8 cellular contexts compared by ENCODE assay signal in the genomic region with DNA sequence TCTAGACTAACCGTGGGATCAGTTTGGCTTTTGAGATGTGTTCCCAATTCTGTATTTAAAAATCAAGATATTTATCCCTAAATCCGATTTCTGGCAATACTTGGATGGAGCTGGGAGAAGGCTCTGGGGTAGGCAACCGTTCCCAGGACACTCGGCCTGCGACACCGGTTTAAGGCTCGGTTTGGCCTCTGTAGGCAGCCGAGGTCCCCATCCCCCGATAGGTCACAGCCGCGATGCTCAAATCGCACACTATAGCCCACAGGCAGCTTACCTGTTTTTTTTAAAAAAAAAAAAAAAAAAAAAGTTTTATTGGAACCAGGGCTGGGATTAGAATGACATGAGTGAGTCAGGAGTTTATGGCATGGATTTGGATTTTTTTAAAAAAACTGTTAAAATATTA. TPM values are rescaled to one million over a fixed set of nuclear protein-coding genes. Genes with fewer than 3 reads are reported as not detected.
DNase-seq lines count a peak whose midpoint lies in the region; ATAC-seq and TF ChIP-seq lines count a peak whose summit lies in the region.

No MANE protein-coding gene starts in this region.

- H3K79me2 ChIP-seq in ACC112 (ENCODE audit: control insufficient read depth, insufficient read depth, low read length, unreplicated experiment) (peaks cover 28% of the 10 kb centered on the region), mammary epithelial cell (ENCODE audit: insufficient read depth, low read length) (peaks cover 39% of the 10 kb centered on the region)

- in situ Hi-C loops in mammary epithelial cell (cut with MboI; ENCODE audit: low sequenced_read_pairs in 2 of 2): no loop called here

- H3K9ac ChIP-seq in HUES48 (ENCODE audit: low read depth, low read length) (peak overlapping the region; percentile 69), mammary epithelial cell (ENCODE audit: insufficient read depth, low read length) (no peak overlapping the region), mucosa of stomach (ENCODE audit: low read length) (peak overlapping the region; percentile 73)

- ATAC-seq in HG03378 (IDR thresholded peaks at IDR 0.05; ENCODE audit: unreplicated experiment) (no peak), GM18907 (IDR thresholded peaks at IDR 0.05; ENCODE audit: unreplicated experiment) (no peak)

- H3K27me3 ChIP-seq in ACC112 (ENCODE audit: insufficient read depth, low read length) (peaks cover 9% of the 10 kb centered on the region; the same call in 1 of the 2 replicates), HUES48 (ENCODE audit: control insufficient read depth, insufficient read depth, low read length) (no peaks in the 10 kb centered on the region; the same call in 1 of the 2 replicates), mammary epithelial cell (ENCODE audit: insufficient read depth, low read length) (no peaks in the 10 kb centered on the region), mucosa of stomach (ENCODE audit: control insufficient read depth, insufficient read depth, low read length) (no peaks in the 10 kb centered on the region)

- CTCF ChIA-PET in mammary epithelial cell (lab: Charles Lee; ENCODE audit: low non-redundant PET): interaction anchor here (0.6 to 1.4 kb wide), 2 partner anchors 131 to 228 kb away, joined by 4 to 6 read pairs; no protein-coding TSS in a partner anchor

- no peaks in the 10 kb centered on the region for H4K20me1 ChIP-seq in mammary epithelial cell (ENCODE audit: insufficient read depth, low read length)

- no peaks in the 10 kb centered on the region for H3K36me3 ChIP-seq in ACC112 (ENCODE audit: insufficient read depth, low read length)
- H3K36me3 ChIP-seq in HUES48 (ENCODE audit: control insufficient read depth, insufficient read depth, low read length): peaks cover 8% of the 10 kb centered on the region; the same call in 1 of the 2 replicates
- peaks cover 3% of the 10 kb centered on the region for H3K36me3 ChIP-seq in mammary epithelial cell (ENCODE audit: insufficient read depth, low read length)
- H3K36me3 ChIP-seq in mucosa of stomach (ENCODE audit: control insufficient read depth, insufficient read depth, low read length): no peaks in the 10 kb centered on the region

- H3K27ac ChIP-seq in ACC112 (ENCODE audit: low read depth, low read length) (no peak overlapping the region), HUES48 (ENCODE audit: low read depth, low read length) (peak overlapping the region; percentile 40), mammary epithelial cell (ENCODE audit: insufficient read depth, low read depth, low read length) (peak overlapping the region; percentile 24)

- DNase-seq in mammary epithelial cell: no peak
- DNase-seq in NCI-H82 treated with DMSO at 0.1 percent for 48 hours (lab: John Stamatoyannopoulos, UW; ENCODE audit: unreplicated experiment): no peak
- no peak for DNase-seq in NCI-H1436 (lab: John Stamatoyannopoulos, UW)

- peak overlapping the region; percentile 96 for H3K4me3 ChIP-seq in ACC112 (ENCODE audit: low read depth, low read length)
- H3K4me3 ChIP-seq in HUES48 (ENCODE audit: low read depth, low read length): peak overlapping the region; percentile 95
- peak overlapping the region; percentile 83 to 99 (median 93) for H3K4me3 ChIP-seq in mammary epithelial cell (replicated peaks in 1 of 3; ENCODE audit: insufficient read depth in 1 of 3, low read depth in 2 of 3, low read length in 3 of 3)
- peak overlapping the region; percentile 84 for H3K4me3 ChIP-seq in mucosa of stomach (ENCODE audit: low read length)

- H3K4me1 ChIP-seq in ACC112 (ENCODE audit: control insufficient read depth, insufficient read depth, low read length, unreplicated experiment) (peaks cover 7% of the 10 kb centered on the region), HUES48 (ENCODE audit: control insufficient read depth, insufficient read depth, low read length) (peaks cover 12% of the 10 kb centered on the region), mammary epithelial cell (ENCODE audit: insufficient read depth, low read length) (peaks cover 11% of the 10 kb centered on the region), mucosa of stomach (ENCODE audit: control insufficient read depth, insufficient read depth, low read length) (no peaks in the 10 kb centered on the region)

- dilution Hi-C loops in mammary epithelial cell (cut with HindIII; ENCODE audit: low sequenced_read_pairs): no loop called here

- TF ChIP-seq CTCF in mammary epithelial cell (conservative IDR thresholded peaks at IDR 0.05 in 1 of 2, IDR thresholded peaks at IDR 0.05 in 1 of 2; ENCODE audit: extremely low read depth in 1 of 2, insufficient read depth in 1 of 2, low read depth in 1 of 2, low read length in 2 of 2): no peak

- H2AFZ ChIP-seq in ACC112 (ENCODE audit: low read length, unreplicated experiment) (peak overlapping the region; percentile 88), mammary epithelial cell (ENCODE audit: low read depth, low read length) (peak overlapping the region; percentile 99)

- 3% methylated on average over 10 of the region's 12 CpGs for WGBS in mammary epithelial cell (ENCODE audit: low coverage, missing lambda C conversion rate)

- intact Hi-C loops in mammary epithelial cell (cut with micrococcal nuclease): loop anchor here (5.0 kb wide), 1 partner anchor 60 kb away; no protein-coding TSS in a partner anchor

- H3K9me3 ChIP-seq in HUES48 (ENCODE audit: control insufficient read depth, insufficient read depth, low read length): no peaks in the 10 kb centered on the region
- no peaks in the 10 kb centered on the region for H3K9me3 ChIP-seq in mammary epithelial cell (replicated peaks; ENCODE audit: insufficient read depth, low read length)
- no peaks in the 10 kb centered on the region for H3K9me3 ChIP-seq in mucosa of stomach (ENCODE audit: control insufficient read depth, low read length)

- peak overlapping the region; percentile 95 for H3K4me2 ChIP-seq in mammary epithelial cell (ENCODE audit: insufficient read depth, low read depth, low read length)

- no TSS peak for BruUV-seq in mammary epithelial cell (replicated peaks; lab: Mats Ljungman, UMichigan)

RNA-seq across cellular contexts. Expression of gene TAF3, which starts 0.7 kb away (rescaled TPM):
- 10 to 100 TPM in 1 of 2 donors, 1 to 10 TPM in 1; 2.5 to 11.2 TPM for total RNA-seq in mammary epithelial cell
- polyA plus RNA-seq in mammary epithelial cell: 3.9 TPM
- 1.7 TPM for polyA minus RNA-seq in mammary epithelial cell

RNA-seq across cellular contexts. Expression of gene ATP5F1C, which starts 29.6 kb away (rescaled TPM):
- 100 to 1,000 TPM; 172 to 250 TPM for total RNA-seq in mammary epithelial cell
- polyA plus RNA-seq in mammary epithelial cell: 292 TPM
- polyA minus RNA-seq in mammary epithelial cell: 158 TPM

RNA-seq across cellular contexts. Expression of gene KIN, which starts 29.8 kb away (rescaled TPM):
- total RNA-seq in mammary epithelial cell: 10 to 100 TPM in 1 of 2 donors, 1 to 10 TPM in 1; 4.7 to 14.4 TPM
- 2.6 TPM for polyA plus RNA-seq in mammary epithelial cell
- 18.3 TPM for polyA minus RNA-seq in mammary epithelial cell
